19 cellular contexts compared by ENCODE assay signal in the genomic region with DNA sequence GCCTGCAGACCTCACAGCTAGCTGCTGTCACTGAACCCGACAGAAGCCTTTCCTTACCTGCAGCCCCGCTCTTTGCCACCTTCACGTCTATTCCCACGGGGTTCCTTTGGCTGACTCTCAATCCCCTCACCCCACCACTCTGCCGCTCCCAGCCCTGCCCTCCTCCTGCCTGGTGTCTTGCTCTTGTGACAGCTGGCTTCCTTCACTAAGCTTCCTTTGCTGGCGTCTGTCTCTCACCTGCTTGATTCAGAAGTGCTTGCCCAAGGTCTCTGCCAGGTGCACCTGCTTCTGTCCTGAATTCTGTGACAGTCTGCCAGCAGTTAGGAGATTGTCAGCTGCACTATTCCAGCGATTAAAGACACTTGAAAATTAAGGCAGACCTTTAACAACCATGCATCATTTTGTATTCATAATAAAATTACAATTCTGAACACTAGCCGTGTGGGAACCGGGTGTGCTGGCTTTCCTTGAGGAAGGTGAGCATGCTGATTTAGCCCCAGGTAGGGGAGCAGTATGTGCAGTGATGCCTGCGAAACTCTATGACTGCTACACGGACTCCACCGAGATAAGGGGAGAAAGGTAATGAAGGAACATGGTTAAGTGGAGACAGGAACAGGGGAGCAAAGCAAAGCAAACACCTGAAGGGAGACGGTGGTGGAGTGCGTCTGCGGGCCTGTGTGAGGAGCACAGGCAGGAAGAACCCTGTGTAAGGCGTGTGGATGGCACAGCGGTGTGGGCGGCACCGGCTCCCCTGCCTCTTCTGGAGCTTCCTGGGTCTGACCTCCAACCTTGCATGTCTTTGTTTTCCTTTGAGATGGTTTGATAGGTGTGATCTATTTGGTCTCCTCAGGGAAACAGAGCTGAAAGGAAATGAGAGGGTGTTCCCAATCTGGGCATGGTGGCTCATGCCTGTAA.
DNase-seq lines count a peak whose midpoint lies in the region; ATAC-seq and TF ChIP-seq lines count a peak whose summit lies in the region.
"Had no signal": no experiment of that assay in that cellular context is flagged by ENCODE, and none has a peak within 500 bp of the region (broad histone marks: within the 10 kb centered on the region; RNA-seq: fewer than 3 reads in every experiment).

No MANE protein-coding gene starts in this region.

- H3K9me3 ChIP-seq in RWPE2 (ENCODE audit: severe bottlenecking) (no peaks in the 10 kb centered on the region), thyroid gland (no peaks in the 10 kb centered on the region)
- H3K9me3 ChIP-seq: ascending aorta, colonic mucosa, left ventricle myocardium inferior had no signal

- peak; percentile 5 to 8 for DNase-seq in SHP77 (lab: John Stamatoyannopoulos, UW)
- no peak for DNase-seq in SHP77 treated with DMSO at 0.1 percent for 48 hours (lab: John Stamatoyannopoulos, UW)
- peak; percentile 94 for DNase-seq in NCI-H2029 treated with DMSO at 0.1 percent for 48 hours (lab: John Stamatoyannopoulos, UW)
- DNase-seq in RWPE2 (ENCODE audit: low spot score) = peak; percentile 41
- peak; percentile 65 to 72 for DNase-seq in thyroid gland
- DNase-seq in AG20443 (ENCODE audit: low spot score) = no peak
- no peak for DNase-seq in activated CD4-positive, alpha-beta T cell treated with anti-CD3 and anti-CD28 coated beads, Interleukin-2, amount 50 U/mL, for 1 hour
- DNase-seq: activated CD8-positive, alpha-beta memory T cell treated with anti-CD3 and anti-CD28 coated beads, Interleukin-2, amount 10 ng/mL, durations not matched to agents 7 days and 5 days; activated gamma-delta T cell; colonic mucosa; KBM-7; left ventricle myocardium inferior; RPMI8226; T-cell; trophoblast cell had no signal

- H3K4me3 ChIP-seq in RWPE2 (ENCODE audit: severe bottlenecking) = no peak overlapping the region
- H3K4me3 ChIP-seq in thyroid gland (replicated peaks in 1 of 3) = no peak overlapping the region
- H3K4me3 ChIP-seq: ascending aorta, colonic mucosa, left ventricle myocardium inferior had no signal

- no peak for TF ChIP-seq POLR2A in thyroid gland (IDR thresholded peaks at IDR 0.05)

- TF ChIP-seq CTCF in RWPE2 (IDR thresholded peaks at IDR 0.05; ENCODE audit: poor library complexity, severe bottlenecking) = no peak
- no peak for TF ChIP-seq CTCF in thyroid gland (IDR thresholded peaks at IDR 0.05)

- H3K4me1 ChIP-seq in RWPE2 (ENCODE audit: insufficient read depth, poor library complexity, severe bottlenecking) = no peaks in the 10 kb centered on the region
- peaks cover 8 to 16% of the 10 kb centered on the region in 2 donors for H3K4me1 ChIP-seq in thyroid gland
- H3K4me1 ChIP-seq: ascending aorta, colonic mucosa, left ventricle myocardium inferior had no signal

- WGBS in thyroid gland, 2 donors = 57 to 60% methylated on average over 19 of the region's 19 CpGs

- intact Hi-C loops in thyroid gland (cut with DNase I) = no loop called here

- peaks cover 44% of the 10 kb centered on the region for H3K36me3 ChIP-seq in RWPE2 (ENCODE audit: low read depth)
- H3K36me3 ChIP-seq in thyroid gland = peaks cover 27 to 45% of the 10 kb centered on the region in 2 donors

- H3K27me3 ChIP-seq in RWPE2 (ENCODE audit: insufficient read depth, poor library complexity, severe bottlenecking) = no peaks in the 10 kb centered on the region
- H3K27me3 ChIP-seq in thyroid gland = no peaks in the 10 kb centered on the region
- H3K27me3 ChIP-seq: ascending aorta, colonic mucosa had no signal

- H3K27ac ChIP-seq in RWPE2 (ENCODE audit: poor library complexity, severe bottlenecking) (no peak overlapping the region), thyroid gland (peak overlapping the region in 1 of 3 donors; percentile 0)
- H3K27ac ChIP-seq: ascending aorta, C4-2B, colonic mucosa, left ventricle myocardium inferior had no signal

- ATAC-seq in RWPE2 (ENCODE audit: low read depth) = no peak
- no peak for ATAC-seq in HG03045 (IDR thresholded peaks at IDR 0.05; ENCODE audit: unreplicated experiment)
- ATAC-seq: activated CD8-positive, alpha-beta memory T cell treated with anti-CD3 and anti-CD28 coated beads, Interleukin-2, amount 10 ng/mL, durations not matched to agents 7 days and 5 days; stimulated activated effector memory CD8-positive, alpha-beta T cell treated with anti-CD3 and anti-CD28 coated beads, Interleukin-12 subunit alpha, Interleukin-12 subunit beta, amount 100 ng/mL, for 72 hours; T-cell had no signal

Comparison
In these comparisons a context has a peak if more than half of its experiments do, and no peak if none do; other contexts are left out.
1. DNase-seq: peak in SHP77 (2 of 2), NCI-H2029 treated with DMSO at 0.1 percent for 48 hours (single experiment), RWPE2 (single experiment) and thyroid gland (2 of 2); none in SHP77 treated with DMSO at 0.1 percent for 48 hours (single experiment), AG20443 (single experiment) and activated CD4-positive, alpha-beta T cell treated with anti-CD3 and anti-CD28 coated beads, Interleukin-2, amount 50 U/mL, for 1 hour (single experiment).